ENCODE assay signal across 7 cellular contexts in genomic region chr3:172594925-172595647, GRCh38.
DNase-seq lines count a peak whose midpoint lies in the region; ATAC-seq, FAIRE-seq and TF ChIP-seq lines count a peak whose summit lies in the region.
"Not testable (repeated sequence)": the region's sequence is repeated elsewhere in the genome, so short reads cannot be mapped to it uniquely, and the experiment has no call there.

No MANE protein-coding gene starts in this region.

- peak overlapping the region; percentile 16 for H3K27ac Mint-ChIP-seq in activated naive CD4-positive, alpha-beta T cell treated with anti-CD3 and anti-CD28 coated beads, Interleukin-2, amount 10 ng/mL, durations not matched to agents 7 days and 5 days
- peak overlapping the region in 5 of 6 donors; percentile 16 to 63 (median 53) for H3K27ac Mint-ChIP-seq in naive B cell

- H3K4me2 ChIP-seq in hepatocyte, result peak overlapping the region; percentile 66

- H3K27ac ChIP-seq in RWPE2 (ENCODE audit: poor library complexity, severe bottlenecking), result peak overlapping the region; percentile 26
- H3K27ac ChIP-seq in effector memory CD4-positive, alpha-beta T cell (ENCODE audit: insufficient read depth, low read length, poor library complexity, severe bottlenecking), result peak overlapping the region; percentile 73
- peak overlapping the region; percentile 54 for H3K27ac ChIP-seq in hepatocyte
- H3K27ac ChIP-seq in small intestine (ENCODE audit: low read depth in 1 of 2, low read length in 1 of 2), result peak overlapping the region; percentile 82 to 91

- H3K9me3 Mint-ChIP-seq in activated naive CD4-positive, alpha-beta T cell treated with anti-CD3 and anti-CD28 coated beads, Interleukin-2, amount 10 ng/mL, durations not matched to agents 7 days and 5 days, result peaks cover 16% of the 10 kb centered on the region
- H3K9me3 Mint-ChIP-seq in naive B cell, result not testable (repeated sequence)

- not testable (repeated sequence) for DNase-seq in GM18507 (ENCODE audit: extremely low spot score, insufficient read length, low read depth); RWPE2 (ENCODE audit: low spot score); activated naive CD4-positive, alpha-beta T cell treated with anti-CD3 and anti-CD28 coated beads, Interleukin-2, amount 10 ng/mL, durations not matched to agents 7 days and 5 days; effector memory CD4-positive, alpha-beta T cell; hepatocyte (ENCODE audit: low spot score); naive B cell
- peak; percentile 77 for DNase-seq in small intestine

- peaks cover 64% of the 10 kb centered on the region for H3K4me1 Mint-ChIP-seq in activated naive CD4-positive, alpha-beta T cell treated with anti-CD3 and anti-CD28 coated beads, Interleukin-2, amount 10 ng/mL, durations not matched to agents 7 days and 5 days
- H3K4me1 Mint-ChIP-seq in naive B cell, result peaks cover 24 to 38% (median 33%) of the 10 kb centered on the region in 3 donors

- WGBS in hepatocyte (ENCODE audit: low lambda C conversion rate, missing lambda C conversion rate), result 85% methylated on average over 11 of the region's 11 CpGs
- WGBS in small intestine, 3 donors, result 20 to 55% (median 24%) methylated on average over 11 of the region's 11 CpGs

- H3K27me3 Mint-ChIP-seq in activated naive CD4-positive, alpha-beta T cell treated with anti-CD3 and anti-CD28 coated beads, Interleukin-2, amount 10 ng/mL, durations not matched to agents 7 days and 5 days; naive B cell: not testable (repeated sequence)

- ATAC-seq in RWPE2 (ENCODE audit: low read depth); naive B cell (ENCODE audit: low read depth in 2 of 2): not testable (repeated sequence)

- H2AFZ ChIP-seq in hepatocyte, result not testable (repeated sequence)

- not testable (repeated sequence) for H3K36me3 ChIP-seq in RWPE2 (ENCODE audit: low read depth); effector memory CD4-positive, alpha-beta T cell (ENCODE audit: control insufficient read depth, insufficient read depth, low read length); hepatocyte (replicated peaks; ENCODE audit: insufficient read depth, low read depth); small intestine (ENCODE audit: control insufficient read depth in 2 of 2, insufficient read depth in 2 of 2, low read length in 2 of 2)

- H3K27me3 ChIP-seq in RWPE2 (ENCODE audit: insufficient read depth, poor library complexity, severe bottlenecking); effector memory CD4-positive, alpha-beta T cell (replicated peaks; ENCODE audit: control insufficient read depth, insufficient read depth, low read length, poor library complexity, severe bottlenecking); hepatocyte; small intestine (ENCODE audit: control insufficient read depth in 2 of 2, insufficient read depth in 2 of 2, low read length in 2 of 2): not testable (repeated sequence)

- H3K4me3 ChIP-seq in RWPE2 (ENCODE audit: severe bottlenecking); effector memory CD4-positive, alpha-beta T cell (ENCODE audit: insufficient read depth, low read depth, low read length, poor library complexity, severe bottlenecking); hepatocyte; small intestine (ENCODE audit: low read depth in 1 of 2, low read length in 2 of 2): not testable (repeated sequence)

- not testable (repeated sequence) for H4K20me1 ChIP-seq in hepatocyte (ENCODE audit: insufficient read depth, poor library complexity, severe bottlenecking)

- not testable (repeated sequence) for H3K79me2 ChIP-seq in hepatocyte

- CTCF ChIA-PET in activated naive CD4-positive, alpha-beta T cell treated with anti-CD3 and anti-CD28 coated beads, Interleukin-2, amount 10 ng/mL, durations not matched to agents 7 days and 5 days (lab: Charles Lee), result interaction anchor here (0.7 to 11.8 kb wide), 34 partner anchors 8 to 263 kb away, joined by 3 to 180 read pairs (median 9); partner anchors contain the start of gene TNFSF10

- H3K9me2 ChIP-seq in hepatocyte (replicated peaks; ENCODE audit: insufficient read depth), result not testable (repeated sequence)

- peak overlapping the region; percentile 69 for H3K4me3 Mint-ChIP-seq in activated naive CD4-positive, alpha-beta T cell treated with anti-CD3 and anti-CD28 coated beads, Interleukin-2, amount 10 ng/mL, durations not matched to agents 7 days and 5 days
- H3K4me3 Mint-ChIP-seq in naive B cell, result peak overlapping the region in 6 of 8 donors; percentile 54 to 78 (median 71)

- H3K36me3 Mint-ChIP-seq in activated naive CD4-positive, alpha-beta T cell treated with anti-CD3 and anti-CD28 coated beads, Interleukin-2, amount 10 ng/mL, durations not matched to agents 7 days and 5 days, result peaks cover 16% of the 10 kb centered on the region
- H3K36me3 Mint-ChIP-seq in naive B cell, result not testable (repeated sequence)

- TF ChIP-seq CTCF in RWPE2 (IDR thresholded peaks at IDR 0.05; ENCODE audit: poor library complexity, severe bottlenecking); hepatocyte (IDR thresholded peaks at IDR 0.05; ENCODE audit: poor library complexity): not testable (repeated sequence)

- FAIRE-seq in GM18507 (lab: Jason Lieb, UNC), result peak; percentile 33
- not testable (repeated sequence) for FAIRE-seq in small intestine (lab: Jason Lieb, UNC)

- H3K4me1 ChIP-seq in RWPE2 (ENCODE audit: insufficient read depth, poor library complexity, severe bottlenecking) (peaks cover 17% of the 10 kb centered on the region), hepatocyte (ENCODE audit: insufficient read depth) (peaks cover 24% of the 10 kb centered on the region), small intestine (ENCODE audit: control insufficient read depth in 2 of 2, insufficient read depth in 1 of 2, low read depth in 1 of 2, low read length in 1 of 2) (peaks cover 14 to 18% of the 10 kb centered on the region in 2 donors)
- peaks cover 40% of the 10 kb centered on the region for H3K4me1 ChIP-seq in effector memory CD4-positive, alpha-beta T cell (ENCODE audit: control insufficient read depth, insufficient read depth, low read length, poor library complexity, severe bottlenecking)

- H3K9me3 ChIP-seq in RWPE2 (ENCODE audit: severe bottlenecking); effector memory CD4-positive, alpha-beta T cell (ENCODE audit: control insufficient read depth, low read length); hepatocyte (ENCODE audit: low read depth); small intestine (ENCODE audit: control insufficient read depth, low read depth): not testable (repeated sequence)

Comparison
In these comparisons a context has a peak if more than half of its experiments do, and no peak if none do; other contexts are left out.
1. H3K27ac ChIP-seq: peak in every context shown above with its lines; median percentile 86 in small intestine; 73 in effector memory CD4-positive, alpha-beta T cell; 54 in hepatocyte; 26 in RWPE2.